9 cellular contexts compared by ENCODE assay signal in the genomic region with DNA sequence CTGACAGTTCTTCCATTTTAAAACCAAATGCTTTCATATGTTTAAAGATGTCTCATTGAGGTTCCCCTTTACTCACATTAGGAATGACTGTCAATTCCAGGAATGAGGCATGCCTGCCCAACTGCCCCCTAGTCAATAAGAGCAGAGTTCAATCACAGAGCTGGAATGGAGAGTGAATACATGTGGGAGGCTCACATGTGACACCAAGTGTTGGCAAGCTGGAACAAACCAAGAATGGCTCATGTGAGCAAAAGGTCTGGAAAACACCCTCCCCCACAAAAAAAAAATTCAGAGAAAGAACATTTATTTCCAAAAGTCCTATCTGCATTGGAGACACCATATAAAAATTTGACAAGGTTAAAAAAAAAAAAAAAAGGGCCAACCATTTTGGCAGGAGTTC. TPM values are rescaled to one million over a fixed set of nuclear protein-coding genes. Genes with fewer than 3 reads are reported as not detected.
DNase-seq lines count a peak whose midpoint lies in the region; ATAC-seq and TF ChIP-seq lines count a peak whose summit lies in the region.
"Had no signal": no experiment of that assay in that cellular context is flagged by ENCODE, and none has a peak within 500 bp of the region (broad histone marks: within the 10 kb centered on the region; RNA-seq: fewer than 3 reads in every experiment).

No MANE protein-coding gene starts in this region.

- H3K4me1 Mint-ChIP-seq in CD4-positive, CD25-positive, alpha-beta regulatory T cell = peaks cover 27 to 69% (median 48%) of the 10 kb centered on the region in 4 donors
- H3K4me1 Mint-ChIP-seq in activated T-cell treated with anti-CD3 and anti-CD28 coated beads, Interleukin-2, amount 50 U/mL, for 4 hours (ENCODE audit: low read depth) = peaks cover 48% of the 10 kb centered on the region

- in situ Hi-C loops in HAP-1 (cut with MboI; ENCODE audit: low sequenced_read_pairs) = loop anchor here (10.0 to 25.0 kb wide), 2 partner anchors 147 to 420 kb away; a partner anchor contains a TSS

- no peak overlapping the region for H3K4me3 ChIP-seq in CD4-positive, CD25-positive, alpha-beta regulatory T cell (ENCODE audit: low read depth, low read length)
- H3K4me3 ChIP-seq in HAP-1 (no peak overlapping the region), heart left ventricle (peak overlapping the region in 1 of 12 donors; percentile 23), skin epidermis (no peak overlapping the region)

- intact Hi-C loops in heart left ventricle (cut with DNase I) = loop anchor here in 9 of 10 donors (5.0 to 10.0 kb wide), 4 partner anchors 145 to 227 kb away; a partner anchor contains a TSS
- intact Hi-C loops in posterior vena cava (cut with DNase I) = loop anchor here in 1 of 2 donors (5.0 kb wide), 1 partner anchor 450 kb away; no protein-coding TSS in a partner anchor

- peaks cover 31% of the 10 kb centered on the region for H3K36me3 Mint-ChIP-seq in CD4-positive, CD25-positive, alpha-beta regulatory T cell
- H3K36me3 Mint-ChIP-seq in activated T-cell treated with anti-CD3 and anti-CD28 coated beads, Interleukin-2, amount 50 U/mL, for 4 hours (ENCODE audit: insufficient read depth) = peaks cover 44% of the 10 kb centered on the region

- H3K4me3 Mint-ChIP-seq in CD4-positive, CD25-positive, alpha-beta regulatory T cell = peak overlapping the region in 2 of 4 donors; percentile 23 to 68
- peak overlapping the region; percentile 38 for H3K4me3 Mint-ChIP-seq in activated T-cell treated with anti-CD3 and anti-CD28 coated beads, Interleukin-2, amount 50 U/mL, for 4 hours

- H3K36me3 ChIP-seq in CD4-positive, CD25-positive, alpha-beta regulatory T cell (ENCODE audit: control insufficient read depth, insufficient read depth, low read length) = peaks cover 24% of the 10 kb centered on the region
- H3K36me3 ChIP-seq in HAP-1 (replicated peaks) = peaks cover 34% of the 10 kb centered on the region
- peaks cover 0 to 51% (median 34%) of the 10 kb centered on the region in 9 donors for H3K36me3 ChIP-seq in heart left ventricle

- no peak for TF ChIP-seq POLR2A in heart left ventricle (IDR thresholded peaks at IDR 0.05)

- no peak for ATAC-seq in CD4-positive, CD25-positive, alpha-beta regulatory T cell (ENCODE audit: low read depth in 2 of 2)
- ATAC-seq in activated T-cell treated with anti-CD3 and anti-CD28 coated beads, Interleukin-2, amount 50 U/mL, for 4 hours = peak; percentile 35 to 36
- ATAC-seq in heart left ventricle = peak in 2 of 4 donors; percentile 9 to 25
- ATAC-seq in HG03342 (IDR thresholded peaks at IDR 0.05; ENCODE audit: unreplicated experiment) = no peak

- no peaks in the 10 kb centered on the region for H3K9me3 Mint-ChIP-seq in CD4-positive, CD25-positive, alpha-beta regulatory T cell
- H3K9me3 Mint-ChIP-seq in activated T-cell treated with anti-CD3 and anti-CD28 coated beads, Interleukin-2, amount 50 U/mL, for 4 hours = no peaks in the 10 kb centered on the region

- peak in 2 of 12 donors; percentile 16 to 36 for TF ChIP-seq CTCF in heart left ventricle (IDR thresholded peaks at IDR 0.05)

- no peak for DNase-seq in CD4-positive, CD25-positive, alpha-beta regulatory T cell
- peak; percentile 36 to 50 for DNase-seq in HAP-1 (ENCODE audit: low spot score in 2 of 2)
- no peak for DNase-seq in activated T-cell treated with anti-CD3 and anti-CD28 coated beads, Interleukin-2, amount 50 U/mL, for 4 hours
- peak in 1 of 5 donors; percentile 22 for DNase-seq in heart left ventricle
- no peak for DNase-seq in effector CD8-positive, alpha-beta T cell (lab: John Stamatoyannopoulos, UW)
- DNase-seq in posterior vena cava (ENCODE audit: low spot score) = no peak

- H3K9me3 ChIP-seq in CD4-positive, CD25-positive, alpha-beta regulatory T cell (ENCODE audit: control insufficient read depth in 2 of 2, low read length in 2 of 2) = no peaks in the 10 kb centered on the region
- no peaks in the 10 kb centered on the region for H3K9me3 ChIP-seq in HAP-1
- H3K9me3 ChIP-seq in heart left ventricle = no peaks in the 10 kb centered on the region

- peak overlapping the region in 2 of 3 donors; percentile 26 to 81 for H3K27ac Mint-ChIP-seq in CD4-positive, CD25-positive, alpha-beta regulatory T cell

- no peak overlapping the region for H3K27ac ChIP-seq in CD4-positive, CD25-positive, alpha-beta regulatory T cell (ENCODE audit: insufficient read depth, low read length, poor library complexity, severe bottlenecking)
- H3K27ac ChIP-seq in heart left ventricle = peak overlapping the region in 11 of 12 donors; percentile 1 to 79 (median 48)
- peak overlapping the region in 16 of 21 experiments; percentile 29 to 76 (median 62) for H3K27ac ChIP-seq in skin epidermis
- H3K27ac ChIP-seq: parathyroid adenoma had no signal

- no peaks in the 10 kb centered on the region for H3K27me3 Mint-ChIP-seq in CD4-positive, CD25-positive, alpha-beta regulatory T cell
- H3K27me3 Mint-ChIP-seq in activated T-cell treated with anti-CD3 and anti-CD28 coated beads, Interleukin-2, amount 50 U/mL, for 4 hours (ENCODE audit: low read depth) = no peaks in the 10 kb centered on the region

- H3K27me3 ChIP-seq in CD4-positive, CD25-positive, alpha-beta regulatory T cell (ENCODE audit: control insufficient read depth, insufficient read depth, low read length) = no peaks in the 10 kb centered on the region
- H3K27me3 ChIP-seq in HAP-1 (ENCODE audit: low read depth) = no peaks in the 10 kb centered on the region
- no peaks in the 10 kb centered on the region for H3K27me3 ChIP-seq in heart left ventricle

- H3K4me1 ChIP-seq in CD4-positive, CD25-positive, alpha-beta regulatory T cell (ENCODE audit: control insufficient read depth, insufficient read depth, low read length, poor library complexity, severe bottlenecking) = peaks cover 28% of the 10 kb centered on the region
- H3K4me1 ChIP-seq in HAP-1 (peaks cover 9% of the 10 kb centered on the region), heart left ventricle (peaks cover 16 to 79% (median 49%) of the 10 kb centered on the region in 12 donors)

RNA-seq across cellular contexts. Expression of a gene that starts 3.7 kb away (rescaled TPM):
- total RNA-seq in CD4-positive, CD25-positive, alpha-beta regulatory T cell = 58.7 TPM
- 10 to 100 TPM; 59.4 to 73.4 (median 67.9) TPM for polyA plus RNA-seq in CD4-positive, CD25-positive, alpha-beta regulatory T cell
- total RNA-seq in activated T-cell treated with anti-CD3 and anti-CD28 coated beads, Interleukin-2, amount 50 U/mL, for 4 hours = 10 to 100 TPM; 55.9 to 65.2 (median 64.4) TPM
- 10 to 100 TPM; 33.8 to 61.7 (median 49.5) TPM for total RNA-seq in heart left ventricle
- polyA plus RNA-seq in heart left ventricle = 10 to 100 TPM in 1 of 2 donors, 1 to 10 TPM in 1; 8.5 to 17.6 TPM
- total RNA-seq in posterior vena cava = 10 to 100 TPM; 63.8 to 78.1 TPM

RNA-seq across cellular contexts. Expression of a gene that starts 3.8 kb away (rescaled TPM):
- 75.7 TPM for total RNA-seq in CD4-positive, CD25-positive, alpha-beta regulatory T cell
- polyA plus RNA-seq in CD4-positive, CD25-positive, alpha-beta regulatory T cell = 10 to 100 TPM; 42.4 to 61.5 (median 51.8) TPM
- total RNA-seq in activated T-cell treated with anti-CD3 and anti-CD28 coated beads, Interleukin-2, amount 50 U/mL, for 4 hours = 100 to 1,000 TPM; 324 to 336 (median 330) TPM
- total RNA-seq in heart left ventricle = 10 to 100 TPM; 23.6 to 47.4 (median 29.4) TPM
- polyA plus RNA-seq in heart left ventricle = 10 to 100 TPM; 25.4 to 85.3 TPM
- 10 to 100 TPM; 46.1 to 50.5 TPM for total RNA-seq in posterior vena cava

RNA-seq across cellular contexts. Expression of a gene that starts 23.6 kb away (rescaled TPM):
- 26.6 TPM for total RNA-seq in CD4-positive, CD25-positive, alpha-beta regulatory T cell
- 10 to 100 TPM; 61.9 to 73.4 (median 68.1) TPM for polyA plus RNA-seq in CD4-positive, CD25-positive, alpha-beta regulatory T cell
- 10 to 100 TPM; 30.1 to 31.9 (median 30.6) TPM for total RNA-seq in activated T-cell treated with anti-CD3 and anti-CD28 coated beads, Interleukin-2, amount 50 U/mL, for 4 hours
- total RNA-seq in heart left ventricle (10 to 100 TPM; 22.6 to 38.7 (median 28.3) TPM), posterior vena cava (10 to 100 TPM; 33.5 to 55.9 TPM)
- polyA plus RNA-seq in heart left ventricle = 10 to 100 TPM; 21.7 to 39.0 TPM

RNA-seq across cellular contexts. Expression of a gene that starts 23.9 kb away (rescaled TPM):
- 57.6 TPM for total RNA-seq in CD4-positive, CD25-positive, alpha-beta regulatory T cell
- polyA plus RNA-seq in CD4-positive, CD25-positive, alpha-beta regulatory T cell = 100 to 1,000 TPM; 304 to 318 (median 312) TPM
- 100 to 1,000 TPM; 150 to 171 (median 151) TPM for total RNA-seq in activated T-cell treated with anti-CD3 and anti-CD28 coated beads, Interleukin-2, amount 50 U/mL, for 4 hours
- total RNA-seq in heart left ventricle (100 to 1,000 TPM in 2 of 9 donors, 10 to 100 TPM in 7; 72.4 to 176 (median 80.2) TPM), posterior vena cava (10 to 100 TPM; 63.9 to 70.2 TPM)
- polyA plus RNA-seq in heart left ventricle = 100 to 1,000 TPM in 1 of 2 donors, 10 to 100 TPM in 1; 48.6 to 161 TPM

Comparison
In these comparisons a context has a peak if more than half of its experiments do, and no peak if none do; other contexts are left out.
1. ATAC-seq: peak in activated T-cell treated with anti-CD3 and anti-CD28 coated beads, Interleukin-2, amount 50 U/mL, for 4 hours (2 of 2); none in CD4-positive, CD25-positive, alpha-beta regulatory T cell (0 of 2) and HG03342 (single experiment).
2. DNase-seq: peak in HAP-1 (2 of 2); none in CD4-positive, CD25-positive, alpha-beta regulatory T cell (0 of 3), activated T-cell treated with anti-CD3 and anti-CD28 coated beads, Interleukin-2, amount 50 U/mL, for 4 hours (single experiment), effector CD8-positive, alpha-beta T cell (single experiment) and posterior vena cava (single experiment).